In the genomic region with DNA sequence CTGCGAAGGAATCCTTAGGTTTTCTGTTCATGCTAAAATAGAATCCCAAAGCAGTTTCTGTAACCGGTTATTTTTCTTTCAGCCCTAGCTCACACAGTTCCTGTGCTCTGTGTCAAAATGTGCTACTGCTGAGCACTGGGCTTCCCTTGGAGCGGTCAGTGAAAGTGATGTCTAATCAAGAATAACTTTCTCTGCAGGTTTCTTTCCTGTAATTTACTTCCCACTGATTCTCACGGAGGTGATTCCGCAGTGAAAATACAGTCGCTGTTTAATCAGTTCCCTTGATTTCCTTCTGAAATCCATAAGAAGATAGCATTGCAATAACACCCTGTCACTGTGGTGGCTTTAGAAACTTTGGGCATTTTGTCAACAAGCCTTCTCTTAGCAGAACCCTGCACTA, we compare ENCODE assay signal across 19 cellular contexts.
DNase-seq lines count a peak whose midpoint lies in the region; ATAC-seq lines count a peak whose summit lies in the region.
"Had no signal": no experiment of that assay in that cellular context is flagged by ENCODE, and none has a peak within 500 bp of the region (broad histone marks: within the 10 kb centered on the region; RNA-seq: fewer than 3 reads in every experiment).

No MANE protein-coding gene starts in this region.

- ATAC-seq in HG03025 (IDR thresholded peaks at IDR 0.05; ENCODE audit: low FRiP score, unreplicated experiment) (no peak), GM21390 (IDR thresholded peaks at IDR 0.05; ENCODE audit: unreplicated experiment) (no peak)
- ATAC-seq: A549; CD8-positive, alpha-beta T cell; GM12878; HCT116 had no signal

- H3K27ac ChIP-seq in caudate nucleus (ENCODE audit: low read depth, low read length) = no peak overlapping the region
- H3K27ac ChIP-seq: A549, C4-2B had no signal

- in situ Hi-C loops in G401 (cut with HindIII; ENCODE audit: low sequenced_read_pairs) = no loop called here

- peak; percentile 62 for DNase-seq in G401 (ENCODE audit: low spot score)
- DNase-seq in NCI-H146 treated with DMSO at 0.1 percent for 48 hours (lab: John Stamatoyannopoulos, UW; ENCODE audit: unreplicated experiment) = peak; percentile 38
- DNase-seq in cerebellum (ENCODE audit: low spot score) = peak; percentile 3
- no peak for DNase-seq in caudate nucleus (lab: John Stamatoyannopoulos, UW)
- DNase-seq in activated T-cell treated with anti-CD3 and anti-CD28 coated beads for 4 hours = no peak
- DNase-seq: 8988T; Caco-2; CD4-positive, CD25-positive, alpha-beta regulatory T cell; CD8-positive, alpha-beta T cell; DMS153; DND-41; GDM1; H9 had no signal

Comparison
In these comparisons a context has a peak if more than half of its experiments do, and no peak if none do; other contexts are left out.
1. DNase-seq: peak in G401 (single experiment), NCI-H146 treated with DMSO at 0.1 percent for 48 hours (single experiment) and cerebellum (single experiment); none in caudate nucleus (0 of 61) and activated T-cell treated with anti-CD3 and anti-CD28 coated beads for 4 hours (single experiment).